Comparison of ENCODE assay signal across 1 cellular context in genomic region chr11:116459233-116459632, GRCh38.
TF ChIP-seq lines count a peak whose summit lies in the region.

No MANE protein-coding gene starts in this region.

TF ChIP-seq in HEK293, 187 proteins besides CTCF, POLR2A, EP300 and RAD21 (continued from another document):
- TF ChIP-seq, protein P1, sequence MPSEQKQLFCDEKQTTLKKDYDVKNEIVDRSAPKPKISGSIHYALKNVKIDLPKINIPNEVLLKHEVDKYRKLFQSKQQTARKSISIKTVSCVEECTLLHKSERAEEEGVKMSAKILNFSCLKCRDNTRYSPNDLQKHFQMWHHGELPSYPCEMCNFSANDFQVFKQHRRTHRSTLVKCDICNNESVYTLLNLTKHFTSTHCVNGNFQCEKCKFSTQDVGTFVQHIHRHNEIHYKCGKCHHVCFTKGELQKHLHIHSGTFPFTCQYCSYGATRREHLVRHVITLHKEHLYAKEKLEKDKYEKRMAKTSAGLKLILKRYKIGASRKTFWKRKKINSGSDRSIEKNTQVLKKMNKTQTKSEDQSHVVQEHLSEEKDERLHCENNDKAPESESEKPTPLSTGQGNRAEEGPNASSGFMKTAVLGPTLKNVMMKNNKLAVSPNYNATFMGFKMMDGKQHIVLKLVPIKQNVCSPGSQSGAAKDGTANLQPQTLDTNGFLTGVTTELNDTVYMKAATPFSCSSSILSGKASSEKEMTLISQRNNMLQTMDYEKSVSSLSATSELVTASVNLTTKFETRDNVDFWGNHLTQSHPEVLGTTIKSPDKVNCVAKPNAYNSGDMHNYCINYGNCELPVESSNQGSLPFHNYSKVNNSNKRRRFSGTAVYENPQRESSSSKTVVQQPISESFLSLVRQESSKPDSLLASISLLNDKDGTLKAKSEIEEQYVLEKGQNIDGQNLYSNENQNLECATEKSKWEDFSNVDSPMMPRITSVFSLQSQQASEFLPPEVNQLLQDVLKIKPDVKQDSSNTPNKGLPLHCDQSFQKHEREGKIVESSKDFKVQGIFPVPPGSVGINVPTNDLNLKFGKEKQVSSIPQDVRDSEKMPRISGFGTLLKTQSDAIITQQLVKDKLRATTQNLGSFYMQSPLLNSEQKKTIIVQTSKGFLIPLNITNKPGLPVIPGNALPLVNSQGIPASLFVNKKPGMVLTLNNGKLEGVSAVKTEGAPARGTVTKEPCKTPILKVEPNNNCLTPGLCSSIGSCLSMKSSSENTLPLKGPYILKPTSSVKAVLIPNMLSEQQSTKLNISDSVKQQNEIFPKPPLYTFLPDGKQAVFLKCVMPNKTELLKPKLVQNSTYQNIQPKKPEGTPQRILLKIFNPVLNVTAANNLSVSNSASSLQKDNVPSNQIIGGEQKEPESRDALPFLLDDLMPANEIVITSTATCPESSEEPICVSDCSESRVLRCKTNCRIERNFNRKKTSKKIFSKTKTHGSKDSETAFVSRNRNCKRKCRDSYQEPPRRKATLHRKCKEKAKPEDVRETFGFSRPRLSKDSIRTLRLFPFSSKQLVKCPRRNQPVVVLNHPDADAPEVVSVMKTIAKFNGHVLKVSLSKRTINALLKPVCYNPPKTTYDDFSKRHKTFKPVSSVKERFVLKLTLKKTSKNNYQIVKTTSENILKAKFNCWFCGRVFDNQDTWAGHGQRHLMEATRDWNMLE (tag by site-specific recombination; conservative IDR thresholded peaks at IDR 0.05; ENCODE audit: low read depth), result no peak; the same call in 1 of the 2 replicates
- TF ChIP-seq ZNF707 (tag by site-specific recombination; IDR thresholded peaks at IDR 0.05) (no peak), ZNF23 (tag by site-specific recombination; IDR thresholded peaks at IDR 0.05; ENCODE audit: borderline replicate concordance) (no peak), ZNF114 (tag by site-specific recombination; IDR thresholded peaks at IDR 0.05) (no peak), HOXA7 (CRISPR knock-in tag; IDR thresholded peaks at IDR 0.05; ENCODE audit: borderline replicate concordance) (no peak), ZBTB7A (tag by site-specific recombination; IDR thresholded peaks at IDR 0.05; ENCODE audit: low read depth) (no peak), ZNF132 (tag by site-specific recombination; IDR thresholded peaks at IDR 0.05; ENCODE audit: borderline replicate concordance) (no peak), ZIC2 (tag by site-specific recombination; IDR thresholded peaks at IDR 0.05) (no peak), ZNF654 (tag by site-specific recombination; IDR thresholded peaks at IDR 0.05; ENCODE audit: low read depth) (no peak)
- TF ChIP-seq, protein P2, sequence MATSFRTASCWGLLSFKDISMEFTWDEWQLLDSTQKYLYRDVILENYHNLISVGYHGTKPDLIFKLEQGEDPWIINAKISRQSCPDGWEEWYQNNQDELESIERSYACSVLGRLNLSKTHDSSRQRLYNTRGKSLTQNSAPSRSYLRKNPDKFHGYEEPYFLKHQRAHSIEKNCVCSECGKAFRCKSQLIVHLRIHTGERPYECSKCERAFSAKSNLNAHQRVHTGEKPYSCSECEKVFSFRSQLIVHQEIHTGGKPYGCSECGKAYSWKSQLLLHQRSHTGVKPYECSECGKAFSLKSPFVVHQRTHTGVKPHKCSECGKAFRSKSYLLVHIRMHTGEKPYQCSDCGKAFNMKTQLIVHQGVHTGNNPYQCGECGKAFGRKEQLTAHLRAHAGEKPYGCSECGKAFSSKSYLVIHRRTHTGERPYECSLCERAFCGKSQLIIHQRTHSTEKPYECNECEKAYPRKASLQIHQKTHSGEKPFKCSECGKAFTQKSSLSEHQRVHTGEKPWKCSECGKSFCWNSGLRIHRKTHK (tag by site-specific recombination; IDR thresholded peaks at IDR 0.05), result no peak
